21 cellular contexts compared by ENCODE assay signal in genomic region chr20:39398656-39399055, GRCh38.
DNase-seq lines count a peak whose midpoint lies in the region; ATAC-seq, FAIRE-seq and TF ChIP-seq lines count a peak whose summit lies in the region.
"Had no signal": no experiment of that assay in that cellular context is flagged by ENCODE, and none has a peak within 500 bp of the region (broad histone marks: within the 10 kb centered on the region; RNA-seq: fewer than 3 reads in every experiment).

No MANE protein-coding gene starts in this region.

- no peak overlapping the region for H3K4me3 Mint-ChIP-seq in GM23338
- H3K4me3 Mint-ChIP-seq in T-helper 2 cell treated with Interferon-gamma antibody and Interleukin-4, amounts not matched to agents 5 μg/mL and 100 μg/mL, for 36 hours: no peak overlapping the region
- H3K4me3 Mint-ChIP-seq: CD4-positive, CD25-positive, alpha-beta regulatory T cell had no signal

- no peak overlapping the region for H3K27ac ChIP-seq in GM23338 (ENCODE audit: low read depth)
- H3K27ac ChIP-seq in OCI-LY1 (ENCODE audit: low read depth, low read length, poor library complexity, severe bottlenecking): no peak overlapping the region
- H3K27ac ChIP-seq in H1 (ENCODE audit: low read depth, low read length): no peak overlapping the region
- H3K27ac ChIP-seq: KMS-11 had no signal

- H3K9me3 ChIP-seq in OCI-LY1 (ENCODE audit: low read length) (no peaks in the 10 kb centered on the region), H1 (ENCODE audit: insufficient read depth in 2 of 2, low read depth in 1 of 2, low read length in 1 of 2) (no peaks in the 10 kb centered on the region)
- H3K9me3 ChIP-seq: BE2C, Caco-2, MG63 had no signal

- H3K36me3 Mint-ChIP-seq in GM23338 (ENCODE audit: low read depth): no peaks in the 10 kb centered on the region
- no peaks in the 10 kb centered on the region for H3K36me3 Mint-ChIP-seq in T-helper 2 cell treated with Interferon-gamma antibody and Interleukin-4, amounts not matched to agents 5 μg/mL and 100 μg/mL, for 36 hours (ENCODE audit: low read depth)

- H3K4ac ChIP-seq in H1 (replicated peaks; ENCODE audit: insufficient read length, low read depth, low read length): no peak overlapping the region

- H2BK20ac ChIP-seq in H1 (ENCODE audit: low read length): no peak overlapping the region

- H3K4me2 ChIP-seq in GM23338 (no peak overlapping the region), OCI-LY1 (ENCODE audit: low read length) (no peak overlapping the region), H1 (ENCODE audit: insufficient read depth in 1 of 2, low read depth in 2 of 2, low read length in 2 of 2) (no peak overlapping the region)
- H3K4me2 ChIP-seq: KMS-11 had no signal

- no peak overlapping the region for H2AK5ac ChIP-seq in H1 (ENCODE audit: low read depth, low read length)

- no peak overlapping the region for H4K5ac ChIP-seq in H1 (ENCODE audit: insufficient read length, low read depth, low read length)

- CTCF ChIA-PET in H1 (lab: Charles Lee; ENCODE audit: partially characterized antibody): interaction anchor here (0.7 to 4.6 kb wide), 35 partner anchors 9 to 479 kb away, joined by 3 to 45 read pairs (median 4); no protein-coding TSS in a partner anchor

- no peak overlapping the region for H2AFZ ChIP-seq in GM23338
- no peak overlapping the region for H2AFZ ChIP-seq in OCI-LY1 (ENCODE audit: low read length)
- H2AFZ ChIP-seq in H1 (ENCODE audit: low read length): no peak overlapping the region

- TF ChIP-seq RAD21 in H1 (IDR thresholded peaks at IDR 0.05 in 1 of 2, conservative IDR thresholded peaks at IDR 0.05 in 1 of 2; ENCODE audit: low read depth in 2 of 2, low read length in 2 of 2): peak; percentile 51 to 70

- H3K4me3 ChIP-seq in GM06990 (replicated peaks; ENCODE audit: low read depth, low read length) (no peak overlapping the region), GM23338 (no peak overlapping the region), OCI-LY1 (ENCODE audit: low read depth, low read length, poor library complexity, severe bottlenecking) (no peak overlapping the region), H1 (ENCODE audit: extremely low read depth in 1 of 4, insufficient read depth in 2 of 4, low read depth in 3 of 4, low read length in 4 of 4) (no peak overlapping the region)
- H3K4me3 ChIP-seq: MG63 had no signal

- no peaks in the 10 kb centered on the region for H3K36me3 ChIP-seq in GM06990 (ENCODE audit: control insufficient read depth, insufficient read depth, low read length)
- no peaks in the 10 kb centered on the region for H3K36me3 ChIP-seq in GM23338 (ENCODE audit: insufficient read depth)
- no peaks in the 10 kb centered on the region for H3K36me3 ChIP-seq in OCI-LY1 (ENCODE audit: insufficient read depth, low read length)
- no peaks in the 10 kb centered on the region for H3K36me3 ChIP-seq in H1 (ENCODE audit: control insufficient read depth in 2 of 4, insufficient read depth in 4 of 4, low read length in 3 of 4)
- H3K36me3 ChIP-seq: BE2C, MG63 had no signal

- no peaks in the 10 kb centered on the region for H3K79me1 ChIP-seq in H1 (ENCODE audit: low read depth, low read length)

- peak; percentile 89 for ATAC-seq in GM23338
- ATAC-seq in GM18498 (IDR thresholded peaks at IDR 0.05; ENCODE audit: unreplicated experiment): no peak

- no peak overlapping the region for H4K8ac ChIP-seq in H1 (ENCODE audit: extremely low read depth, insufficient read depth, low read length)

- POLR2A ChIA-PET in H1 (lab: Charles Lee; ENCODE audit: partially characterized antibody): no interaction called here

- WGBS in H1 (ENCODE audit: extremely low coverage in 1 of 2, insufficient coverage in 1 of 2, insufficient read length in 1 of 2, insufficient replicate concordance in 2 of 2, low coverage in 1 of 2, low lambda C conversion rate in 2 of 2, missing lambda C conversion rate in 1 of 2), 2 experiments: 48% methylated on average over 2 of the region's 2 CpGs; no CpG with 5 or more reads in 1 of the 2 experiments

- H3K79me2 ChIP-seq in GM23338 (replicated peaks; ENCODE audit: insufficient read depth): no peaks in the 10 kb centered on the region
- no peaks in the 10 kb centered on the region for H3K79me2 ChIP-seq in OCI-LY1 (ENCODE audit: insufficient read depth, low read length)
- H3K79me2 ChIP-seq in H1 (ENCODE audit: control insufficient read depth in 1 of 2, insufficient read depth in 2 of 2, low read length in 2 of 2): no peaks in the 10 kb centered on the region

- H2BK120ac ChIP-seq in H1 (replicated peaks; ENCODE audit: low read depth, low read length): no peak overlapping the region

- H3K9me2 ChIP-seq in GM23338 (ENCODE audit: insufficient read depth) (peaks cover 7% of the 10 kb centered on the region; the same call in 1 of the 2 replicates), OCI-LY1 (ENCODE audit: low read depth, low read length) (no peaks in the 10 kb centered on the region)

- no peak overlapping the region for H2BK5ac ChIP-seq in H1 (ENCODE audit: low read depth, low read length)

- H3K56ac ChIP-seq in H1 (replicated peaks; ENCODE audit: insufficient read length, low read depth, low read length): no peak overlapping the region

- H3K27me3 ChIP-seq in GM06990 (replicated peaks; ENCODE audit: control insufficient read depth, insufficient read depth, low read length) (no peaks in the 10 kb centered on the region), GM23338 (ENCODE audit: insufficient read depth) (no peaks in the 10 kb centered on the region), OCI-LY1 (ENCODE audit: insufficient read depth, low read length) (no peaks in the 10 kb centered on the region), H1 (replicated peaks in 1 of 4; ENCODE audit: control insufficient read depth in 3 of 4, extremely low read depth in 1 of 4, insufficient read depth in 3 of 4, low read length in 3 of 4) (no peaks in the 10 kb centered on the region)
- H3K27me3 ChIP-seq: BE2C, MG63 had no signal

- no peak for TF ChIP-seq EP300 in H1 (IDR thresholded peaks at IDR 0.05; ENCODE audit: borderline replicate concordance in 1 of 2, low read depth in 2 of 2, low read length in 2 of 2)

- TF ChIP-seq CTCF in GM06990 (IDR thresholded peaks at IDR 0.05; ENCODE audit: insufficient read depth, low read length, poor library complexity, severe bottlenecking) (peak; percentile 37), GM23338 (conservative IDR thresholded peaks at IDR 0.05; ENCODE audit: low read depth in 2 of 2) (peak; percentile 31 to 51; a peak in 3 of 4 replicates), OCI-LY1 (IDR thresholded peaks at IDR 0.05; ENCODE audit: low read length) (peak; percentile 15; the same call in 1 of the 2 replicates), H1 (IDR thresholded peaks at IDR 0.05; ENCODE audit: control extremely low read depth in 1 of 3, insufficient read depth in 1 of 3, low read depth in 1 of 3, low read length in 3 of 3) (peak in 2 of 3 experiments; percentile 33 to 42; a peak in 2 of 4 replicates)

- no peak overlapping the region for H3K14ac ChIP-seq in H1 (ENCODE audit: insufficient read length)

- no peaks in the 10 kb centered on the region; the same call in 2 of the 3 replicates for H3K9me3 Mint-ChIP-seq in GM23338
- H3K9me3 Mint-ChIP-seq in T-helper 2 cell treated with Interferon-gamma antibody and Interleukin-4, amounts not matched to agents 5 μg/mL and 100 μg/mL, for 36 hours: no peaks in the 10 kb centered on the region

- H3K4me1 ChIP-seq in GM23338 (ENCODE audit: insufficient read depth) (no peaks in the 10 kb centered on the region), OCI-LY1 (ENCODE audit: insufficient read depth, low read length, severe bottlenecking) (no peaks in the 10 kb centered on the region), H1 (replicated peaks in 1 of 4; ENCODE audit: control insufficient read depth in 3 of 4, insufficient read depth in 4 of 4, low read length in 3 of 4) (no peaks in the 10 kb centered on the region)
- H3K4me1 ChIP-seq: BE2C, Caco-2 had no signal

- no peak overlapping the region for H3K27ac Mint-ChIP-seq in GM23338
- no peak overlapping the region for H3K27ac Mint-ChIP-seq in T-helper 2 cell treated with Interferon-gamma antibody and Interleukin-4, amounts not matched to agents 5 μg/mL and 100 μg/mL, for 36 hours
- H3K27ac Mint-ChIP-seq: CD4-positive, CD25-positive, alpha-beta regulatory T cell had no signal

- H2BK15ac ChIP-seq in H1 (ENCODE audit: low read length): no peak overlapping the region

- no peak overlapping the region for H4K91ac ChIP-seq in H1 (replicated peaks; ENCODE audit: insufficient read length, low read length)

- no peaks in the 10 kb centered on the region for H3K4me1 Mint-ChIP-seq in GM23338
- H3K4me1 Mint-ChIP-seq in T-helper 2 cell treated with Interferon-gamma antibody and Interleukin-4, amounts not matched to agents 5 μg/mL and 100 μg/mL, for 36 hours (ENCODE audit: low read depth): no peaks in the 10 kb centered on the region
- H3K4me1 Mint-ChIP-seq: CD4-positive, CD25-positive, alpha-beta regulatory T cell had no signal

- FAIRE-seq in H1 (lab: Jason Lieb, UNC): no peak
- FAIRE-seq: A204.1 had no signal

- H3K9ac ChIP-seq in OCI-LY1 (ENCODE audit: low read length) (no peak overlapping the region), H1 (replicated peaks in 1 of 4; ENCODE audit: extremely low read depth in 1 of 4, low read depth in 3 of 4, low read length in 3 of 4) (no peak overlapping the region)
- H3K9ac ChIP-seq: KMS-11 had no signal

- H4K20me1 ChIP-seq in GM23338 (replicated peaks; ENCODE audit: insufficient read depth): no peaks in the 10 kb centered on the region
- no peaks in the 10 kb centered on the region for H4K20me1 ChIP-seq in OCI-LY1 (ENCODE audit: insufficient read depth, low read length)
- H4K20me1 ChIP-seq in H1 (replicated peaks in 1 of 2; ENCODE audit: control insufficient read depth in 1 of 2, insufficient read depth in 2 of 2, low read length in 2 of 2): no peaks in the 10 kb centered on the region

- no peaks in the 10 kb centered on the region for H3F3A ChIP-seq in GM23338 (replicated peaks; ENCODE audit: low read depth)
- H3F3A ChIP-seq in OCI-LY1 (ENCODE audit: insufficient read depth, low read length): no peaks in the 10 kb centered on the region

- H3K27me3 Mint-ChIP-seq in GM23338 (ENCODE audit: insufficient read depth, low read depth, poor library complexity): peaks cover 2% of the 10 kb centered on the region
- H3K27me3 Mint-ChIP-seq in T-helper 2 cell treated with Interferon-gamma antibody and Interleukin-4, amounts not matched to agents 5 μg/mL and 100 μg/mL, for 36 hours (ENCODE audit: low read depth): no peaks in the 10 kb centered on the region
- H3K27me3 Mint-ChIP-seq: CD4-positive, CD25-positive, alpha-beta regulatory T cell had no signal

- no peak for TF ChIP-seq POLR2A in H1 (IDR thresholded peaks at IDR 0.05; ENCODE audit: control extremely low read depth in 1 of 2, low read depth in 2 of 2, low read length in 2 of 2)

- H3K18ac ChIP-seq in H1 (ENCODE audit: extremely low read depth, low read length): no peak overlapping the region

- H3K23me2 ChIP-seq in H1 (ENCODE audit: low read depth, low read length): no peaks in the 10 kb centered on the region

- no peak for DNase-seq in GM06990 (ENCODE audit: extremely low read depth, insufficient read length)
- peak; percentile 44 for DNase-seq in GM23338 (ENCODE audit: low spot score)
- DNase-seq in H1 (ENCODE audit: low read depth in 1 of 2, low spot score in 2 of 2): no peak
- no peak for DNase-seq in COLO829 (ENCODE audit: low spot score)
- no peak for DNase-seq in T-helper 2 cell treated with Interferon-gamma antibody and Interleukin-4, amounts not matched to agents 5 μg/mL and 100 μg/mL, for 36 hours (ENCODE audit: low spot score)
- no peak for DNase-seq in putamen (ENCODE audit: low spot score)
- DNase-seq: BE2C; CD4-positive, CD25-positive, alpha-beta regulatory T cell; GDM1; HCEC 1CT; MG63; NCI-H1092 treated with DMSO at 0.1 percent for 48 hours; NCI-H146; NCI-H2029 treated with DMSO at 0.1 percent for 48 hours; NCI-H2171; SHP77 treated with DMSO at 0.1 percent for 48 hours had no signal

- no peak overlapping the region for H3K23ac ChIP-seq in H1 (ENCODE audit: insufficient read length)

- no peak overlapping the region for H2BK12ac ChIP-seq in H1 (ENCODE audit: low read depth, low read length)
